Comparison of ENCODE assay signal across 1 cellular context in genomic region chr20:5654557-5654956, GRCh38.
TF ChIP-seq lines count a peak whose summit lies in the region.

No MANE protein-coding gene starts in this region.

TF ChIP-seq in K562, 482 proteins besides CTCF, POLR2A, EP300 and RAD21 (continued from another document):
- TF ChIP-seq ZNF778 (CRISPR knock-in tag; IDR thresholded peaks at IDR 0.05) (no peak), ZC3H8 (IDR thresholded peaks at IDR 0.05) (no peak), FOXO4 (CRISPR knock-in tag; IDR thresholded peaks at IDR 0.05) (no peak), ZNF316 (IDR thresholded peaks at IDR 0.05) (0 out of 2 replicates have a peak, but pooled peaks have one; percentile 7), NR2C2 (CRISPR knock-in tag; IDR thresholded peaks at IDR 0.05) (no peak), NR2C2 (tag; IDR thresholded peaks at IDR 0.05) (0 out of 2 replicates have a peak, but pooled peaks have one; percentile 28), DPF2 (IDR thresholded peaks at IDR 0.05) (0 out of 2 replicates have a peak, but pooled peaks have one; percentile 51), RREB1 (CRISPR knock-in tag; IDR thresholded peaks at IDR 0.05) (no peak), ARID1B (IDR thresholded peaks at IDR 0.05) (peak; percentile 58), MNT (conservative IDR thresholded peaks at IDR 0.05) (0 out of 4 replicates have a peak, but pooled peaks of 1 of the 2 experiments have one; percentile 16), TRIM24 (IDR thresholded peaks at IDR 0.05) (peak in 1 of 2 experiments; percentile 18; a peak in 1 of 4 replicates), BDP1 (IDR thresholded peaks at IDR 0.05; ENCODE audit: insufficient read depth, insufficient read length) (no peak), E2F4 (CRISPR knock-in tag; IDR thresholded peaks at IDR 0.05; ENCODE audit: low read depth) (no peak), ATF3 (IDR thresholded peaks at IDR 0.05) (peak; percentile 88), ATF3 (CRISPR knock-in tag; conservative IDR thresholded peaks at IDR 0.05) (no peak), ZNF609 (CRISPR knock-in tag; IDR thresholded peaks at IDR 0.05; ENCODE audit: borderline replicate concordance) (no peak), ETS1 (conservative IDR thresholded peaks at IDR 0.05; ENCODE audit: control insufficient read depth, low read depth, low read length) (no peak), NFE2 (IDR thresholded peaks at IDR 0.05; ENCODE audit: low read depth) (0 out of 2 replicates have a peak, but pooled peaks have one; percentile 16), CREB5 (CRISPR knock-in tag; IDR thresholded peaks at IDR 0.05) (no peak), ZNF263 (CRISPR knock-in tag; IDR thresholded peaks at IDR 0.05; ENCODE audit: borderline replicate concordance) (no peak), ZBTB43 (CRISPR knock-in tag; IDR thresholded peaks at IDR 0.05) (no peak), ZNF175 (CRISPR knock-in tag; IDR thresholded peaks at IDR 0.05; ENCODE audit: low read depth) (peak; percentile 21; the same call in 1 of the 2 replicates), POLR2AphosphoS5 (IDR thresholded peaks at IDR 0.05; ENCODE audit: control insufficient read depth, insufficient read depth, low read depth, low read length) (no peak), MEF2A (IDR thresholded peaks at IDR 0.05; ENCODE audit: control insufficient read depth, low read depth, low read length) (peak; percentile 75), RNF2 (IDR thresholded peaks at IDR 0.05) (no peak), CEBPG (CRISPR knock-in tag; IDR thresholded peaks at IDR 0.05) (peak; percentile 31; the same call in 1 of the 2 replicates), CEBPG (tag; conservative IDR thresholded peaks at IDR 0.05 in 1 of 2, IDR thresholded peaks at IDR 0.05 in 1 of 2) (peak in 1 of 2 experiments; percentile 56; a peak in 2 of 4 replicates), MCM2 (IDR thresholded peaks at IDR 0.05; ENCODE audit: low read depth) (no peak), RCOR1 (IDR thresholded peaks at IDR 0.05; ENCODE audit: borderline replicate concordance in 1 of 2, low read depth in 2 of 2, low read length in 2 of 2) (peak in 1 of 2 experiments; percentile 8; a peak in 1 of 4 replicates), ZNF384 (IDR thresholded peaks at IDR 0.05; ENCODE audit: low read depth, low read length) (no peak), GTF2B (IDR thresholded peaks at IDR 0.05; ENCODE audit: extremely low read depth, insufficient read length) (no peak), ZNF668 (CRISPR knock-in tag; IDR thresholded peaks at IDR 0.05) (no peak), SOX6 (IDR thresholded peaks at IDR 0.05) (peak; percentile 86), FOSL1 (tag; conservative IDR thresholded peaks at IDR 0.05) (peak; percentile 83), SMARCA4 (IDR thresholded peaks at IDR 0.05) (peak; percentile 56; the same call in 1 of the 2 replicates), C11orf30 (IDR thresholded peaks at IDR 0.05; ENCODE audit: low read depth) (peak; percentile 26; the same call in 1 of the 2 replicates), ETS2 (tag; IDR thresholded peaks at IDR 0.05; ENCODE audit: borderline replicate concordance, poor library complexity, severe bottlenecking) (no peak), KDM2B (CRISPR knock-in tag; IDR thresholded peaks at IDR 0.05) (no peak)
